In the genomic region with DNA sequence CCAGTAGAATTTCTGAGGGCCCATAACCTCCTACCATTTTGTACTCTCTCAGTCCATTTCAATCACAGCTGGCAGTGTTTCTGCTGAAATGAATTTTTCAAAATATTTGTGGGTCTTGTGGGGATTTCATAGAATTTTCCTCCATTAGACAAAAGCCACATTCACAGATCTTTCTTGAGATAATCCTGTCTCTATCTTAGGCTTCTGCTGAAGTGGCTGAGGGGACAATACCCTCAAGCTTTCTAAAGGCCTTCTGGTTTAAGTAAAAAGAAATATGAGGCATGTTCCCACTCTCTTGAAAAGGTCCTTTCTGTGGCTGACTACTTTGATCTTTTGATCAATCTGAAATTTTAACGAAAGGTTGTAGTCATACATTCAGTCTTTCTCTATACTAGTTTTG, we compare ENCODE assay signal across 16 cellular contexts.
"Had no signal": no experiment of that assay in that cellular context is flagged by ENCODE, and none has a peak within 500 bp of the region (broad histone marks: within the 10 kb centered on the region; RNA-seq: fewer than 3 reads in every experiment).

No MANE protein-coding gene starts in this region.

- H3K4me3 ChIP-seq: gastrocnemius medialis, heart right ventricle, ovary, right atrium auricular region, sigmoid colon, skin epidermis had no signal

- H3K36me3 ChIP-seq: gastrocnemius medialis, heart right ventricle, ovary, right atrium auricular region, sigmoid colon had no signal

- H3K27ac ChIP-seq: gastrocnemius medialis, heart right ventricle, ovary, right atrium auricular region, sigmoid colon, skin epidermis had no signal

- H3K27me3 ChIP-seq: gastrocnemius medialis, heart right ventricle, ovary, right atrium auricular region, sigmoid colon had no signal

- ATAC-seq: esophagus mucosa; gastrocnemius medialis; heart right ventricle; naive thymus-derived CD4-positive, alpha-beta T cell had no signal

- H3K9me3 ChIP-seq: gastrocnemius medialis, ovary, right atrium auricular region, sigmoid colon had no signal

- DNase-seq: effector memory CD4-positive, alpha-beta T cell; gastrocnemius medialis; heart right ventricle; hypothalamus; kidney glomerular epithelial cell; mesendoderm; naive thymus-derived CD4-positive, alpha-beta T cell; nephron progenitor cell; ovary; sigmoid colon; stimulated activated CD4-positive, alpha-beta T cell treated with anti-CD3 and anti-CD28 coated beads, Interleukin-2, amount 100 ng/mL, for 24 hours; stimulated activated CD4-positive, alpha-beta T cell treated with anti-CD3 and anti-CD28 coated beads, Interleukin-4, amount 100 ng/mL, for 4 hours; stimulated activated naive CD4-positive, alpha-beta T cell had no signal

- H3K4me1 ChIP-seq: gastrocnemius medialis, heart right ventricle, right atrium auricular region, sigmoid colon had no signal
